26 cellular contexts compared by ENCODE assay signal in genomic region chr20:34896086-34896551, GRCh38. TPM values are rescaled to one million over a fixed set of nuclear protein-coding genes. Genes with fewer than 3 reads are reported as not detected.
DNase-seq lines count a peak whose midpoint lies in the region; ATAC-seq and TF ChIP-seq lines count a peak whose summit lies in the region.
"Had no signal": no experiment of that assay in that cellular context is flagged by ENCODE, and none has a peak within 500 bp of the region (broad histone marks: within the 10 kb centered on the region; RNA-seq: fewer than 3 reads in every experiment).

No MANE protein-coding gene starts in this region.

- CTCF ChIA-PET in activated CD8-positive, alpha-beta T cell treated with anti-CD3 and anti-CD28 coated beads, Interleukin-2, amount 10 ng/mL, durations not matched to agents 7 days and 5 days (lab: Charles Lee), result interaction anchor here (1.2 kb wide), 1 partner anchor 20 kb away, joined by 4 read pairs; the partner anchor contains the start of gene ACSS2

- 35 to 54% methylated on average over 1 of the region's 1 CpG for WGBS in heart right ventricle, 2 donors
- WGBS in GM23248 (ENCODE audit: low coverage in 1 of 2, low lambda C conversion rate in 2 of 2, missing lambda C conversion rate in 2 of 2), 2 experiments, result 75 to 86% methylated on average over 1 of the region's 1 CpG

- no peaks in the 10 kb centered on the region for H3K9me2 ChIP-seq in GM23248 (ENCODE audit: insufficient read depth)

- POLR2A ChIA-PET in activated CD8-positive, alpha-beta T cell treated with anti-CD3 and anti-CD28 coated beads, Interleukin-2, amount 10 ng/mL, durations not matched to agents 7 days and 5 days (lab: Charles Lee), result no interaction called here

- peaks cover 13% of the 10 kb centered on the region for H3K36me3 Mint-ChIP-seq in activated CD8-positive, alpha-beta T cell treated with anti-CD3 and anti-CD28 coated beads, Interleukin-2, amount 10 ng/mL, durations not matched to agents 7 days and 5 days (ENCODE audit: low read depth)
- H3K36me3 Mint-ChIP-seq: natural killer cell treated with Interleukin-12 subunit alpha and Interleukin-12 subunit beta and Interleukin-15 and Interleukin-18, amount 100 ng/mL, for 72 hours had no signal

- H3K9me3 ChIP-seq in heart right ventricle (no peaks in the 10 kb centered on the region), GM23248 (ENCODE audit: low read depth) (no peaks in the 10 kb centered on the region)
- H3K9me3 ChIP-seq: BE2C, breast epithelium had no signal

- H3K4me1 ChIP-seq in heart right ventricle (peaks cover 0 to 54% (median 20%) of the 10 kb centered on the region in 9 donors), GM23248 (ENCODE audit: insufficient read depth) (peaks cover 13% of the 10 kb centered on the region)
- H3K4me1 ChIP-seq: BE2C, breast epithelium had no signal

- H4K20me1 ChIP-seq in GM23248 (ENCODE audit: insufficient read depth), result no peaks in the 10 kb centered on the region

- no peaks in the 10 kb centered on the region for H3K9me3 Mint-ChIP-seq in activated CD8-positive, alpha-beta T cell treated with anti-CD3 and anti-CD28 coated beads, Interleukin-2, amount 10 ng/mL, durations not matched to agents 7 days and 5 days (ENCODE audit: insufficient read depth)
- H3K9me3 Mint-ChIP-seq: activated naive CD8-positive, alpha-beta T cell treated with anti-CD3 and anti-CD28 coated beads, Interleukin-2, amount 50 U/mL, for 24 hours; activated T-cell treated with anti-CD3 and anti-CD28 coated beads, Interleukin-2, amount 50 U/mL, for 4 hours; CD8-positive, alpha-beta memory T cell; natural killer cell treated with Interleukin-12 subunit alpha and Interleukin-12 subunit beta and Interleukin-15 and Interleukin-18, amount 100 ng/mL, for 72 hours had no signal

- peak overlapping the region in 8 of 10 donors; percentile 12 to 65 (median 51) for H3K27ac ChIP-seq in heart right ventricle
- no peak overlapping the region for H3K27ac ChIP-seq in GM23248

- H3K27me3 Mint-ChIP-seq in activated CD8-positive, alpha-beta T cell treated with anti-CD3 and anti-CD28 coated beads, Interleukin-2, amount 10 ng/mL, durations not matched to agents 7 days and 5 days (ENCODE audit: low read depth), result no peaks in the 10 kb centered on the region
- H3K27me3 Mint-ChIP-seq: activated naive CD8-positive, alpha-beta T cell treated with anti-CD3 and anti-CD28 coated beads, Interleukin-2, amount 50 U/mL, for 24 hours; CD8-positive, alpha-beta memory T cell; natural killer cell treated with Interleukin-12 subunit alpha and Interleukin-12 subunit beta and Interleukin-15 and Interleukin-18, amount 100 ng/mL, for 72 hours had no signal

- no peak overlapping the region for H3K9ac ChIP-seq in GM23248

- H3K4me3 ChIP-seq in heart right ventricle, result no peak overlapping the region
- no peak overlapping the region for H3K4me3 ChIP-seq in GM23248
- H3K4me3 ChIP-seq: breast epithelium, coronary artery had no signal

- H3K4me3 Mint-ChIP-seq in activated CD8-positive, alpha-beta T cell treated with anti-CD3 and anti-CD28 coated beads, Interleukin-2, amount 10 ng/mL, durations not matched to agents 7 days and 5 days, result no peak overlapping the region
- H3K4me3 Mint-ChIP-seq: activated naive CD8-positive, alpha-beta T cell treated with anti-CD3 and anti-CD28 coated beads, Interleukin-2, amount 50 U/mL, for 24 hours; activated T-cell treated with anti-CD3 and anti-CD28 coated beads, Interleukin-2, amount 50 U/mL, for 4 hours; CD8-positive, alpha-beta memory T cell; natural killer cell treated with Interleukin-12 subunit alpha and Interleukin-12 subunit beta and Interleukin-15 and Interleukin-18, amount 100 ng/mL, for 72 hours had no signal

- no peaks in the 10 kb centered on the region for H3K79me2 ChIP-seq in GM23248 (ENCODE audit: insufficient read depth)

- no peak overlapping the region for H3K27ac Mint-ChIP-seq in activated CD8-positive, alpha-beta T cell treated with anti-CD3 and anti-CD28 coated beads, Interleukin-2, amount 10 ng/mL, durations not matched to agents 7 days and 5 days
- H3K27ac Mint-ChIP-seq: activated naive CD8-positive, alpha-beta T cell treated with anti-CD3 and anti-CD28 coated beads, Interleukin-2, amount 50 U/mL, for 24 hours; CD8-positive, alpha-beta memory T cell; natural killer cell treated with Interleukin-12 subunit alpha and Interleukin-12 subunit beta and Interleukin-15 and Interleukin-18, amount 100 ng/mL, for 72 hours had no signal

- H3K36me3 ChIP-seq in heart right ventricle (peaks cover 0 to 10% (median 0%) of the 10 kb centered on the region in 9 donors), GM23248 (ENCODE audit: low read depth) (no peaks in the 10 kb centered on the region)
- H3K36me3 ChIP-seq: BE2C, breast epithelium had no signal

- H3F3A ChIP-seq in GM23248 (ENCODE audit: insufficient read depth), result peaks cover 7% of the 10 kb centered on the region; the same call in 1 of the 2 replicates

- TF ChIP-seq CTCF in heart right ventricle (IDR thresholded peaks at IDR 0.05), result no peak

- intact Hi-C loops in heart right ventricle (cut with DNase I), result no loop called here

- DNase-seq in EL, result peak; percentile 37
- peak; percentile 13 for DNase-seq in RPMI7951 (ENCODE audit: low read depth)
- peak in 1 of 2 donors; percentile 67 for DNase-seq in heart right ventricle
- peak; percentile 40 for DNase-seq in myocyte (ENCODE audit: low read depth)
- DNase-seq in GM23248, result no peak
- DNase-seq in activated CD8-positive, alpha-beta T cell treated with anti-CD3 and anti-CD28 coated beads, Interleukin-2, amount 10 ng/mL, durations not matched to agents 7 days and 5 days, result no peak
- DNase-seq: activated CD4-positive, alpha-beta T cell treated with anti-CD3 and anti-CD28 coated beads for 4 hours; activated gamma-delta T cell treated with Interleukin-2 at 50 U/mL for 16 hours; activated naive CD8-positive, alpha-beta T cell treated with anti-CD3 and anti-CD28 coated beads, Interleukin-2, amount 50 U/mL, for 24 hours; activated T-cell treated with anti-CD3 and anti-CD28 coated beads, Interleukin-2, amount 50 U/mL, for 4 hours; BE2C; CD8-positive, alpha-beta memory T cell; effector memory CD4-positive, alpha-beta T cell; foreskin fibroblast; H7; hippocampal formation; KBM-7; NCI-H2029 treated with DMSO at 0.1 percent for 48 hours; NCI-H345; stimulated activated CD4-positive, alpha-beta T cell treated with anti-CD3 and anti-CD28 coated beads, Interleukin-2, amount 100 ng/mL, for 48 hours had no signal

- no peak overlapping the region for H2AFZ ChIP-seq in GM23248

- H3K4me2 ChIP-seq in GM23248 (ENCODE audit: unreplicated experiment), result no peak overlapping the region

- peaks cover 23% of the 10 kb centered on the region for H3K4me1 Mint-ChIP-seq in activated CD8-positive, alpha-beta T cell treated with anti-CD3 and anti-CD28 coated beads, Interleukin-2, amount 10 ng/mL, durations not matched to agents 7 days and 5 days (ENCODE audit: low read depth)

- in situ Hi-C loops in GM23248 (cut with MboI), result no loop called here

- H3K27me3 ChIP-seq in heart right ventricle (no peaks in the 10 kb centered on the region), GM23248 (replicated peaks; ENCODE audit: insufficient read depth) (no peaks in the 10 kb centered on the region)
- H3K27me3 ChIP-seq: BE2C, breast epithelium had no signal

- peak; percentile 83 to 95 (median 90) for ATAC-seq in heart right ventricle
- ATAC-seq in GM19324 (IDR thresholded peaks at IDR 0.05; ENCODE audit: low FRiP score, unreplicated experiment), result no peak
- no peak for ATAC-seq in HG02763 (IDR thresholded peaks at IDR 0.05; ENCODE audit: unreplicated experiment)
- ATAC-seq in activated CD8-positive, alpha-beta T cell treated with anti-CD3 and anti-CD28 coated beads, Interleukin-2, amount 10 ng/mL, durations not matched to agents 7 days and 5 days, result no peak
- ATAC-seq: activated naive CD8-positive, alpha-beta T cell treated with anti-CD3 and anti-CD28 coated beads, Interleukin-2, amount 50 U/mL, for 24 hours; activated T-cell treated with anti-CD3 and anti-CD28 coated beads, Interleukin-2, amount 50 U/mL, for 4 hours; natural killer cell treated with Interleukin-12 subunit alpha and Interleukin-12 subunit beta and Interleukin-15 and Interleukin-18, amount 100 ng/mL, for 72 hours had no signal

RNA-seq across cellular contexts. Expression of gene ACSS2, which starts 19.7 kb away (rescaled TPM):
- 46.1 and 48.2 TPM in 2 replicates for total RNA-seq in RPMI7951 (2014; rRNA removed; shearing (Covaris generic))
- total RNA-seq in heart right ventricle (100 to 1,000 TPM in 6 of 10 donors, 10 to 100 TPM in 4; 90.2 to 125 (median 104) TPM), myocyte (40.4 and 43.6 TPM in 2 replicates)
- polyA plus RNA-seq in heart right ventricle (100 to 1,000 TPM in 1 of 2 donors, 10 to 100 TPM in 1; 65.4 to 213 TPM), GM23248 (2016; fragmentation: Nextera tagmentation; extraction: Ambion mirVana) (12.1 and 14.3 TPM in 2 replicates)
- 20.1 TPM for polyA plus RNA-seq in myocyte (2012)
- 33.3 and 37.7 TPM in 2 replicates for total RNA-seq in GM23248 (2014; rRNA removed; shearing (Covaris generic))
- total RNA-seq in activated CD8-positive, alpha-beta T cell treated with anti-CD3 and anti-CD28 coated beads, Interleukin-2, amount 10 ng/mL, durations not matched to agents 7 days and 5 days, result 10 to 100 TPM; 24.0 to 25.5 TPM

RNA-seq across cellular contexts. Expression of gene GGT7, which starts 23.5 kb away (rescaled TPM):
- total RNA-seq in RPMI7951 (2014; rRNA removed; shearing (Covaris generic)), result 3.9 and 4.1 TPM in 2 replicates
- 10 to 100 TPM in 9 of 10 donors, 1 to 10 TPM in 1; 8.0 to 27.7 (median 14.9) TPM for total RNA-seq in heart right ventricle
- polyA plus RNA-seq in heart right ventricle, result 10 to 100 TPM; 14.6 to 45.4 TPM
- 3.1 and 4.0 TPM in 2 replicates for total RNA-seq in myocyte
- 10.2 TPM for polyA plus RNA-seq in myocyte (2012)
- total RNA-seq in GM23248 (2014; rRNA removed; shearing (Covaris generic)), result 9.2 and 10.2 TPM in 2 replicates
- 17.6 and 20.4 TPM in 2 replicates for polyA plus RNA-seq in GM23248 (2016; fragmentation: Nextera tagmentation; extraction: Ambion mirVana)
- total RNA-seq in activated CD8-positive, alpha-beta T cell treated with anti-CD3 and anti-CD28 coated beads, Interleukin-2, amount 10 ng/mL, durations not matched to agents 7 days and 5 days, result 1 to 10 TPM; 5.2 to 6.0 TPM

RNA-seq across cellular contexts. Expression of gene GSS, which starts 59.5 kb away (rescaled TPM):
- total RNA-seq in RPMI7951 (2014; rRNA removed; shearing (Covaris generic)), result 99.5 and 112 TPM in 2 replicates
- total RNA-seq in heart right ventricle (10 to 100 TPM; 20.0 to 33.2 (median 24.7) TPM), myocyte (79.3 and 83.7 TPM in 2 replicates)
- polyA plus RNA-seq in heart right ventricle (10 to 100 TPM; 30.6 to 60.4 TPM), GM23248 (2016; fragmentation: Nextera tagmentation; extraction: Ambion mirVana) (68.3 and 75.0 TPM in 2 replicates)
- polyA plus RNA-seq in myocyte (2012), result 60.8 TPM
- total RNA-seq in GM23248 (2014; rRNA removed; shearing (Covaris generic)), result 80.7 and 85.9 TPM in 2 replicates
- total RNA-seq in activated CD8-positive, alpha-beta T cell treated with anti-CD3 and anti-CD28 coated beads, Interleukin-2, amount 10 ng/mL, durations not matched to agents 7 days and 5 days, result 10 to 100 TPM; 55.1 to 55.6 TPM

RNA-seq across cellular contexts. Expression of gene MYH7B, which starts 59.5 kb away (rescaled TPM):
- not detected in 2 replicates for total RNA-seq in RPMI7951 (2014; rRNA removed; shearing (Covaris generic))
- 100 to 1,000 TPM; 117 to 318 (median 182) TPM for total RNA-seq in heart right ventricle
- polyA plus RNA-seq in heart right ventricle, result 100 to 1,000 TPM in 1 of 2 donors, 10 to 100 TPM in 1; 22.1 to 962 TPM
- 32.7 and 83.0 TPM in 2 replicates for total RNA-seq in myocyte
- polyA plus RNA-seq in myocyte (2012), result 14.8 TPM
- total RNA-seq in GM23248 (2014; rRNA removed; shearing (Covaris generic)), result under 0.01 and 0.11 TPM in 2 replicates
- polyA plus RNA-seq in GM23248 (2016; fragmentation: Nextera tagmentation; extraction: Ambion mirVana), result 0.13 and 0.49 TPM in 2 replicates
- under 1 TPM; 0.13 to 0.26 TPM for total RNA-seq in activated CD8-positive, alpha-beta T cell treated with anti-CD3 and anti-CD28 coated beads, Interleukin-2, amount 10 ng/mL, durations not matched to agents 7 days and 5 days
- total RNA-seq: epithelial cell of proximal tubule had no signal

Comparison
In these comparisons a context has a peak if more than half of its experiments do, and no peak if none do; other contexts are left out.
1. DNase-seq: peak in EL (single experiment), RPMI7951 (single experiment) and myocyte (single experiment); none in GM23248 (single experiment) and activated CD8-positive, alpha-beta T cell treated with anti-CD3 and anti-CD28 coated beads, Interleukin-2, amount 10 ng/mL, durations not matched to agents 7 days and 5 days (single experiment).
2. ATAC-seq: peak in heart right ventricle (8 of 8); none in GM19324 (single experiment), HG02763 (single experiment) and activated CD8-positive, alpha-beta T cell treated with anti-CD3 and anti-CD28 coated beads, Interleukin-2, amount 10 ng/mL, durations not matched to agents 7 days and 5 days (single experiment).